ENCODE assay signal across 12 cellular contexts in the genomic region with DNA sequence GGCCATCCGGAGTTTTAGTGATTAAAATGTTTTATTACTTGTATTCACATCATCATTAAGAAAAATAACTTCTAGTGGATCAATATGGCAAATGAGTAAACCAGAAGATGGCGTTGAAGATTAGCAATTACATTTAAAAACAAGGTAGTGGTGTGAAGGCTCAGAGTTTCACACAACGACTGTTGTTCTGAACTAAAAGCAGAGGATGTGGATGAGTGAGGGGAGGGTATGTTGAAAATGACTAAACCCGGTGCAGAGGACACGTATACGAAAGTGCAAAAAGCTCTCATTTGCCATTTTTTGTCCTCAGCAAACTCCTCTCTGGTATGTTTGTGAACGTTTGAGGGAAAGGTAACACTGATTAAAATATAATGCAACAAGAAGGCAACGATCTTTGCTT. TPM values are rescaled to one million over a fixed set of nuclear protein-coding genes. Genes with fewer than 3 reads are reported as not detected.
DNase-seq lines count a peak whose midpoint lies in the region; ATAC-seq lines count a peak whose summit lies in the region.
"Had no signal": no experiment of that assay in that cellular context is flagged by ENCODE, and none has a peak within 500 bp of the region (broad histone marks: within the 10 kb centered on the region; RNA-seq: fewer than 3 reads in every experiment).

No MANE protein-coding gene starts in this region.

- peaks cover 53% of the 10 kb centered on the region for H3K36me3 Mint-ChIP-seq in activated T-helper 17 cell treated with anti-CD3 and anti-CD28 coated beads, Interleukin-2, amount 50 U/mL, for 72 hours (ENCODE audit: low read depth)

- no peaks in the 10 kb centered on the region for H3K27me3 ChIP-seq in BLaER1

- H3K4me3 ChIP-seq in BLaER1, result no peak overlapping the region
- H3K4me3 ChIP-seq: thyroid gland had no signal

- no peaks in the 10 kb centered on the region for H3K9me3 ChIP-seq in BLaER1
- H3K9me3 ChIP-seq: thyroid gland had no signal

- peaks cover 45% of the 10 kb centered on the region for H3K4me1 ChIP-seq in BLaER1

- H3K27ac ChIP-seq in BLaER1, result no peak overlapping the region
- H3K27ac ChIP-seq: RWPE1, thyroid gland had no signal

- H3K4me2 ChIP-seq in BLaER1, result peak overlapping the region; percentile 92

- peaks cover 3% of the 10 kb centered on the region for H3K27me3 Mint-ChIP-seq in activated T-helper 17 cell treated with anti-CD3 and anti-CD28 coated beads, Interleukin-2, amount 50 U/mL, for 72 hours

- H4K20me1 ChIP-seq in BLaER1, result peaks cover 30% of the 10 kb centered on the region

- peak overlapping the region; percentile 95 for H3K27ac Mint-ChIP-seq in activated T-helper 17 cell treated with anti-CD3 and anti-CD28 coated beads, Interleukin-2, amount 50 U/mL, for 72 hours

- peak overlapping the region; percentile 98 for H3K4me3 Mint-ChIP-seq in activated T-helper 17 cell treated with anti-CD3 and anti-CD28 coated beads, Interleukin-2, amount 50 U/mL, for 72 hours

- no peak overlapping the region for H3K9ac ChIP-seq in BLaER1

- DNase-seq in NCI-H69 (lab: John Stamatoyannopoulos, UW) (no peak), AG08395 (ENCODE audit: low spot score) (no peak)
- DNase-seq: small intestine, thyroid gland had no signal

- peaks cover 5% of the 10 kb centered on the region for H3K9me3 Mint-ChIP-seq in activated T-helper 17 cell treated with anti-CD3 and anti-CD28 coated beads, Interleukin-2, amount 50 U/mL, for 72 hours

- ATAC-seq in GM18519 (IDR thresholded peaks at IDR 0.05; ENCODE audit: low FRiP score, unreplicated experiment), result peak; percentile 34
- peak; percentile 33 for ATAC-seq in HG02981 (IDR thresholded peaks at IDR 0.05; ENCODE audit: unreplicated experiment)
- peak; percentile 73 for ATAC-seq in activated T-helper 17 cell treated with anti-CD3 and anti-CD28 coated beads, Interleukin-2, amount 50 U/mL, for 72 hours (replicated peaks)
- ATAC-seq in GM18909 (IDR thresholded peaks at IDR 0.05; ENCODE audit: poor library complexity, unreplicated experiment), result no peak
- no peak for ATAC-seq in HG02588 (IDR thresholded peaks at IDR 0.05; ENCODE audit: unreplicated experiment)

- peaks cover 11% of the 10 kb centered on the region for H3K36me3 ChIP-seq in BLaER1
- H3K36me3 ChIP-seq: thyroid gland had no signal

- H3K4me1 Mint-ChIP-seq in activated T-helper 17 cell treated with anti-CD3 and anti-CD28 coated beads, Interleukin-2, amount 50 U/mL, for 72 hours, result peaks cover 12% of the 10 kb centered on the region

RNA-seq across cellular contexts. Expression of a gene that starts 1.9 kb away (rescaled TPM):
- 100 to 1,000 TPM; 477 to 704 TPM for total RNA-seq in activated T-helper 17 cell treated with anti-CD3 and anti-CD28 coated beads, Interleukin-2, amount 50 U/mL, for 72 hours
- total RNA-seq: LHCN-M2 had no signal

Comparison
In these comparisons a context has a peak if more than half of its experiments do, and no peak if none do; other contexts are left out.
1. ATAC-seq: peak in GM18519 (single experiment), HG02981 (single experiment) and activated T-helper 17 cell treated with anti-CD3 and anti-CD28 coated beads, Interleukin-2, amount 50 U/mL, for 72 hours (single experiment); none in GM18909 (single experiment) and HG02588 (single experiment).